8 cellular contexts compared by ENCODE assay signal in the genomic region with DNA sequence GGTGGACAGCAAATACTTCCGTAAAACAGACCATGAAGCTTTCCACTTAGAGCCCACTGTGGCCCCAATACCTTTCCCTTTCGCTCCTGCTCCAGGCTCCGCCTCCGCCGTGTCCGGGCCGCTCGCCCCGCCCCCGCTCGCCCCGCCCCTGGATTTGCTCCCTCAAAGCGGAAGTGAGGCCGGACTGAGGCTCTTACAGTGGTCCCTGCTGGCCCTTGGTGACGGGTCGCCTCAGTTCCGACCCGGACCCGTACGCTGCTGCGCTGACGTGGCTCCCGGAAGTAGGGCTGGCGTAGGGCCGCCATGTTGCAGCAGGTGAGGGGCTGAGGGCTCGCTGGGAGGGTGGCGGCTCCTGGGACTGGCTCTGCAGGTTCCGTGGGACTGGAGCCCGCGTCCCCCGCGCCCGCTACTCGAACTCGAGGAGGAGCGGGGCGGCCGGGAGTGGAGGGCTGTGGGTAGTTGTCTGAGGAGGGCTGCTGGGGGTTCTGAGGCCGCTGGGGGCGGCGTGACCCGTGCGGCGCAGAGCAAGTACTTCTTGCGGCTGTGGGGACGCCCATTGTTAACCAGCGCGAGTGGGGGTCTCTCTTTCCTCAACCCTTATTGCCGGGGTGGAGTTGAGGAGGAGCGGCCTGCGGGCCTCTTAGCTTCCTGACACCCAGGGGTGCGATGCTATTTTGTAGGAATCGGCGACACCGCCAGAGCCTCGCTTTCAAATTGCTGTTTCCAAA. TPM values are rescaled to one million over a fixed set of nuclear protein-coding genes. Genes with fewer than 3 reads are reported as not detected.
A peak's percentile ranks its signal among the peaks of the same experiment; 100 is the strongest.
DNase-seq lines count a peak whose midpoint lies in the region; ATAC-seq and TF ChIP-seq lines count a peak whose summit lies in the region.
"Not testable (repeated sequence)": the region's sequence is repeated elsewhere in the genome, so short reads cannot be mapped to it uniquely, and the experiment has no call there.

A gene (plus strand): TSS at position 193 of the 728 bp plus-strand sequence. CDS start 111 bp downstream, at position 304.

- H3K36me3 ChIP-seq in H7 (replicated peaks; ENCODE audit: control insufficient read depth, insufficient read depth, low read length); Loucy (ENCODE audit: insufficient read depth, low read length); RWPE2 (ENCODE audit: low read depth): not testable (repeated sequence)

- not testable (repeated sequence) for H3K9me3 ChIP-seq in Loucy (ENCODE audit: insufficient read depth, low read depth, low read length); RWPE2 (ENCODE audit: severe bottlenecking)

- not testable (repeated sequence) for H3K27ac ChIP-seq in RWPE2 (ENCODE audit: poor library complexity, severe bottlenecking)

- H3K4me2 ChIP-seq in Loucy (ENCODE audit: low read depth, low read length, poor library complexity, severe bottlenecking): peak within 1 kb of the TSS; percentile 48

- H3K9me2 ChIP-seq in Loucy (replicated peaks; ENCODE audit: low read depth, low read length): not testable (repeated sequence)

- peaks cover 10% of the 10 kb centered on the region for H3K79me2 ChIP-seq in Loucy (ENCODE audit: insufficient read depth, low read length)

- peak; percentile 99 for ATAC-seq in RWPE2 (ENCODE audit: low read depth)
- peak; percentile 100 for ATAC-seq in natural killer cell treated with Interleukin-12 subunit alpha and Interleukin-12 subunit beta and Interleukin-15 and Interleukin-18, amount 100 ng/mL, for 72 hours

- peak within 1 kb of the TSS; percentile 93 for H3K4me3 Mint-ChIP-seq in activated T-helper 2 cell treated with anti-CD3 and anti-CD28 coated beads, Interferon-gamma antibody, Interleukin-2, Interleukin-4, amounts not matched to agents 10 μg/mL and 5 μg/mL and 100 μg/mL, durations not matched to agents 14 hours and 24 hours and 36 hours (ENCODE audit: low read depth)
- H3K4me3 Mint-ChIP-seq in natural killer cell treated with Interleukin-12 subunit alpha and Interleukin-12 subunit beta and Interleukin-15 and Interleukin-18, amount 100 ng/mL, for 72 hours: peak within 1 kb of the TSS; percentile 95

- H3K27me3 Mint-ChIP-seq in activated T-helper 2 cell treated with anti-CD3 and anti-CD28 coated beads, Interferon-gamma antibody, Interleukin-2, Interleukin-4, amounts not matched to agents 10 μg/mL and 5 μg/mL and 100 μg/mL, durations not matched to agents 14 hours and 24 hours and 36 hours (ENCODE audit: low read depth); natural killer cell treated with Interleukin-12 subunit alpha and Interleukin-12 subunit beta and Interleukin-15 and Interleukin-18, amount 100 ng/mL, for 72 hours: not testable (repeated sequence)

- not testable (repeated sequence) for H3F3A ChIP-seq in Loucy (ENCODE audit: low read depth)

- peak; percentile 97 for DNase-seq in ELR (ENCODE audit: low read depth)
- DNase-seq in H7: peak; percentile 88
- peak; percentile 96 for DNase-seq in RWPE2 (ENCODE audit: low spot score)
- DNase-seq in activated T-helper 2 cell treated with anti-CD3 and anti-CD28 coated beads, Interferon-gamma antibody, Interleukin-2, Interleukin-4, amounts not matched to agents 10 μg/mL and 5 μg/mL and 100 μg/mL, durations not matched to agents 14 hours and 24 hours and 36 hours (ENCODE audit: low spot score): peak; percentile 86
- peak; percentile 93 for DNase-seq in fibroblast of pulmonary artery (ENCODE audit: low read depth)
- peak; percentile 96 for DNase-seq in natural killer cell treated with Interleukin-12 subunit alpha and Interleukin-12 subunit beta and Interleukin-15 and Interleukin-18, amount 100 ng/mL, for 72 hours (ENCODE audit: low spot score)
- peak; percentile 96 for DNase-seq in stimulated activated naive CD4-positive, alpha-beta T cell treated with Interleukin-2 at 50 U/mL for 16 hours (lab: John Stamatoyannopoulos, UW)

- peak within 1 kb of the TSS; percentile 97 for H3K27ac Mint-ChIP-seq in activated T-helper 2 cell treated with anti-CD3 and anti-CD28 coated beads, Interferon-gamma antibody, Interleukin-2, Interleukin-4, amounts not matched to agents 10 μg/mL and 5 μg/mL and 100 μg/mL, durations not matched to agents 14 hours and 24 hours and 36 hours
- H3K27ac Mint-ChIP-seq in natural killer cell treated with Interleukin-12 subunit alpha and Interleukin-12 subunit beta and Interleukin-15 and Interleukin-18, amount 100 ng/mL, for 72 hours: peak within 1 kb of the TSS; percentile 91 to 95

- H3K4me1 ChIP-seq in Loucy (ENCODE audit: insufficient read depth, low read length, poor library complexity, severe bottlenecking); RWPE2 (ENCODE audit: insufficient read depth, poor library complexity, severe bottlenecking): not testable (repeated sequence)

- H3K27me3 ChIP-seq in H7 (ENCODE audit: control insufficient read depth, insufficient read depth, low read length); Loucy (ENCODE audit: insufficient read depth, low read length, poor library complexity, severe bottlenecking); RWPE2 (ENCODE audit: insufficient read depth, poor library complexity, severe bottlenecking): not testable (repeated sequence)

- intact Hi-C loops in activated T-helper 2 cell treated with anti-CD3 and anti-CD28 coated beads, Interferon-gamma antibody, Interleukin-2, Interleukin-4, amounts not matched to agents 10 μg/mL and 5 μg/mL and 100 μg/mL, durations not matched to agents 14 hours and 24 hours and 36 hours (cut with micrococcal nuclease): not testable (repeated sequence)

- not testable (repeated sequence) for H3K9me3 Mint-ChIP-seq in activated T-helper 2 cell treated with anti-CD3 and anti-CD28 coated beads, Interferon-gamma antibody, Interleukin-2, Interleukin-4, amounts not matched to agents 10 μg/mL and 5 μg/mL and 100 μg/mL, durations not matched to agents 14 hours and 24 hours and 36 hours; natural killer cell treated with Interleukin-12 subunit alpha and Interleukin-12 subunit beta and Interleukin-15 and Interleukin-18, amount 100 ng/mL, for 72 hours

- not testable (repeated sequence) for TF ChIP-seq CTCF in Loucy (conservative IDR thresholded peaks at IDR 0.05; ENCODE audit: low read length); RWPE2 (IDR thresholded peaks at IDR 0.05; ENCODE audit: poor library complexity, severe bottlenecking); fibroblast of pulmonary artery (IDR thresholded peaks at IDR 0.05; ENCODE audit: low read length, missing control alignments)

- peaks cover 19% of the 10 kb centered on the region for H3K4me1 Mint-ChIP-seq in activated T-helper 2 cell treated with anti-CD3 and anti-CD28 coated beads, Interferon-gamma antibody, Interleukin-2, Interleukin-4, amounts not matched to agents 10 μg/mL and 5 μg/mL and 100 μg/mL, durations not matched to agents 14 hours and 24 hours and 36 hours (ENCODE audit: low read depth)
- H3K4me1 Mint-ChIP-seq in natural killer cell treated with Interleukin-12 subunit alpha and Interleukin-12 subunit beta and Interleukin-15 and Interleukin-18, amount 100 ng/mL, for 72 hours (ENCODE audit: low read depth in 2 of 2): peaks cover 21 to 26% of the 10 kb centered on the region in 2 donors

- peak within 1 kb of the TSS; percentile 69 for H3K9ac ChIP-seq in Loucy (ENCODE audit: low read depth, low read length, poor library complexity, severe bottlenecking)

- H3K4me3 ChIP-seq in H7 (ENCODE audit: insufficient read depth, low read depth, low read length) (peak within 1 kb of the TSS; percentile 48), Loucy (ENCODE audit: low read length, poor library complexity, severe bottlenecking) (peak within 1 kb of the TSS; percentile 75), RWPE2 (ENCODE audit: severe bottlenecking) (peak within 1 kb of the TSS; percentile 39), fibroblast of pulmonary artery (replicated peaks; ENCODE audit: low read depth, low read length) (peak within 1 kb of the TSS; percentile 58)

- H2AFZ ChIP-seq in Loucy (ENCODE audit: low read length): peak within 1 kb of the TSS; percentile 70; the same call in 1 of the 2 replicates

- H3K36me3 Mint-ChIP-seq in activated T-helper 2 cell treated with anti-CD3 and anti-CD28 coated beads, Interferon-gamma antibody, Interleukin-2, Interleukin-4, amounts not matched to agents 10 μg/mL and 5 μg/mL and 100 μg/mL, durations not matched to agents 14 hours and 24 hours and 36 hours (ENCODE audit: low read depth): peaks cover 13% of the 10 kb centered on the region
- peaks cover 10% of the 10 kb centered on the region for H3K36me3 Mint-ChIP-seq in natural killer cell treated with Interleukin-12 subunit alpha and Interleukin-12 subunit beta and Interleukin-15 and Interleukin-18, amount 100 ng/mL, for 72 hours

- not testable (repeated sequence) for H4K20me1 ChIP-seq in Loucy (ENCODE audit: insufficient read depth, low read length, poor library complexity, severe bottlenecking)

RNA-seq across cellular contexts. Expression of the gene that starts here (rescaled TPM):
- 23.7 and 24.2 TPM in 2 replicates for total RNA-seq in H7 (2014; rRNA removed; shearing (Covaris generic))
- total RNA-seq in activated T-helper 2 cell treated with anti-CD3 and anti-CD28 coated beads, Interferon-gamma antibody, Interleukin-2, Interleukin-4, amounts not matched to agents 10 μg/mL and 5 μg/mL and 100 μg/mL, durations not matched to agents 14 hours and 24 hours and 36 hours: 31.4 and 37.5 TPM in 2 replicates
- total RNA-seq in natural killer cell treated with Interleukin-12 subunit alpha and Interleukin-12 subunit beta and Interleukin-15 and Interleukin-18, amount 100 ng/mL, for 72 hours: 10 to 100 TPM; 41.0 to 68.1 TPM
